Comparison of ENCODE assay signal across 2 cellular contexts in genomic region chr12:65830305-65830704, GRCh38.
A peak's percentile ranks its signal among the peaks of the same experiment; 100 is the strongest.
TF ChIP-seq lines count a peak whose summit lies in the region.

No MANE protein-coding gene starts in this region.

TF ChIP-seq in HCT116, 20 proteins besides CTCF, POLR2A, EP300 and RAD21 (continued from another document):
- TF ChIP-seq EZH2 (IDR thresholded peaks at IDR 0.05) (no peak), YY1 (IDR thresholded peaks at IDR 0.05; ENCODE audit: extremely low read depth, insufficient replicate concordance, low read depth, low read length) (no peak), JUND (IDR thresholded peaks at IDR 0.05) (no peak), ELF1 (IDR thresholded peaks at IDR 0.05; ENCODE audit: borderline replicate concordance, low read depth) (no peak), TCF7L2 (IDR thresholded peaks at IDR 0.05; ENCODE audit: borderline replicate concordance, extremely low read depth, insufficient read depth, insufficient read length) (no peak), EZH2phosphoT487 (IDR thresholded peaks at IDR 0.05; ENCODE audit: borderline replicate concordance) (no peak), SP1 (IDR thresholded peaks at IDR 0.05; ENCODE audit: low read depth) (no peak), SIN3A (IDR thresholded peaks at IDR 0.05; ENCODE audit: low read depth) (no peak), ZBTB33 (IDR thresholded peaks at IDR 0.05; ENCODE audit: extremely low read depth, insufficient replicate concordance, low read length) (no peak)

TF ChIP-seq in endothelial cell of umbilical vein, 7 proteins besides CTCF, POLR2A, EP300 and RAD21:
- TF ChIP-seq FOS (IDR thresholded peaks at IDR 0.05; ENCODE audit: borderline replicate concordance, insufficient read depth, low read length) (peak; percentile 26), JUN (IDR thresholded peaks at IDR 0.05; ENCODE audit: borderline replicate concordance, insufficient read depth, insufficient read length, low read depth) (peak; percentile 35), GATA2 (IDR thresholded peaks at IDR 0.05; ENCODE audit: insufficient read depth, insufficient read length, low read depth, low read length) (no peak), MYC (IDR thresholded peaks at IDR 0.05; ENCODE audit: low read depth, low read length) (no peak), EZH2 (IDR thresholded peaks at IDR 0.05; ENCODE audit: borderline replicate concordance, low read depth, low read length, severe bottlenecking) (no peak), POLR2AphosphoS5 (IDR thresholded peaks at IDR 0.05; ENCODE audit: insufficient read depth, low read depth, low read length) (no peak), MAX (IDR thresholded peaks at IDR 0.05; ENCODE audit: insufficient read depth, insufficient read length) (no peak)
